Comparison of ENCODE assay signal across 20 cellular contexts in the genomic region with DNA sequence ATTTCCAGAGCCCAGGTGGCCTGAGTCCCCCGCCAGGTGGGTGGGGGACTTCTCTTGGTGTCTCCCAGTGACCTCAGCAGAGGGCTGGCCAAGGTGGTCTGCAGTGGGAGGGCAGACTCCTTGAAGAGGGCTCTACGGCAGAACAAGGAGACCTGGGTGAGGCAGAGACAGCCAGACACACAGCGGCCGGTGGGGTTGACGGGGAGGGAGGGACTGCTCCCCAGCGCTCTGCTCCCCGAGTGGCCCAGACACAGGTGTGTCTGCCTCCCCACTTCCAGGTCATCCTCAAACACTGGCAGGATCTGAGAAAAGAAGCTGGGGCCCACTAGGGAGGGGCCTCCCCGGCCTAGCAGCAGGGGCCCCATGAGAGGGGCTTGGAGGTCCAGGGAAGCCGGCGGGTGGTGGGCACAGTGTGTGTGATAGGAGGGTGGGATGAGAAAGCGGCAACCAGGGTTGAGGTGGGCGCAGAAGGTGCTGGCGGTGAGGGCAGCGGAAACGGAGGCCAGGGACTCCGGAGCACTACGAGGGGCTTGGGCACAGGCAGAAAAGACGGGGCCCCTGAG. TPM values are rescaled to one million over a fixed set of nuclear protein-coding genes. Genes with fewer than 3 reads are reported as not detected.
"Had no signal": no experiment of that assay in that cellular context is flagged by ENCODE, and none has a peak within 500 bp of the region (broad histone marks: within the 10 kb centered on the region; RNA-seq: fewer than 3 reads in every experiment).

No MANE protein-coding gene starts in this region.

- ATAC-seq: HepG2 had no signal

- H3K9me3 ChIP-seq: SK-N-SH had no signal

- H3K9ac ChIP-seq: SK-N-SH had no signal

- DNase-seq: Karpas-422, KG1, MM.1S, NCI-H1092 treated with DMSO at 0.1 percent for 48 hours, NCI-H1436, NCI-H187, NCI-H2029, NCI-H2081 treated with DMSO at 0.1 percent for 48 hours, NCI-H2171, NCI-H226, NCI-H510A, NCI-H524 treated with DMSO at 0.1 percent for 48 hours, NCI-H69, NCI-H774, SHP77, SK-N-SH had no signal

RNA-seq across cellular contexts. Expression of a gene that starts 42.2 kb away (rescaled TPM):
- total RNA-seq: HepG2, HT1080, IMR-90, SK-MEL-5 had no signal
